Comparison of ENCODE assay signal across 9 cellular contexts in the genomic region with DNA sequence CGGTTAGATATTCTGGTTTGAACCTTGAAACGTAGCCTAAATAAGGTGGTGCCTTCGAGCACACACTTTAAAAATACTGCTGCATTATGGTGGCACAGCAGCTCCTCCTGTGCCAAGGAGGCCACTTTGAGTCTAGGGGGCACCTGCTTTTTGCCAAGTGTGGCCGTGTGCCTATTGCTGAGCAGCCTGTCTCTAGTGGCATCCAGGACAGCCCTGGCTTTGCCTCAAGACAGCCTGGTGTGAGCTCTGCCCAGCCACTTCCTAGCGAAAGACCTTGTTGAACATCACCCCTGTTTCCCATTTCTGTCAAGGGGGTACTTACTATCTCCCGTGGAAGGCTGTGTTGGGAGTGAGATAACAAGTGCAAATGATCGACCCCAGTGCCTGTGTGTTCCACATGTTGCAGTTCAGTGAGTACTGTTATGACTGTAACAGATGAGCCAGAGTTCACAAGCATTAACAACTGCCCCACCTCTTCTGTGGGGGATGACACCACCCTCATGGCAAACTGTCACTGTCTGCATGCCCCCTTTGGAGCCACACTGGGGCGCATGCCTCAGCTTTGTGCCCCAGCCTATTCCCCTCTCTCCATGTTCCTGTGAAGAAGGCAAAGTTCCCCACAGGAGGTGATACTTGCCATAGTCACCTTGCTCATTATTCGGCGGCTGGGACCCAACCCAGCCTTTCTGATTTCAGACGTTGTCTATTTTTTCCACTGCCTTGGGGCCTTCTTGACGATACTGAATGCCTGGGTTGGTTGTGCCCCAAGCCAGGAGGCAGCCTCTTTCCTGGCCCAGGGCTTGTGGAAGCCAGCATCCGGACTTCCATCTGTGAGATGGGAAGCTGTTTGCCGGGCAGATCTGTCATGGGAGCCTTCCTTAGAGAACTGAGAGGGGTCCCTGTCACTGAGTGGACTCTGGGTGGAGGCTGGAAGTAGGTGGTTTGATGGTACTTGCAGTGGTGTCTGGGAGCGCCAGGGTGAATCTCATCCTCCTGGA. TPM values are rescaled to one million over a fixed set of nuclear protein-coding genes. Genes with fewer than 3 reads are reported as not detected.
A peak's percentile ranks its signal among the peaks of the same experiment; 100 is the strongest.
DNase-seq lines count a peak whose midpoint lies in the region; ATAC-seq, FAIRE-seq and TF ChIP-seq lines count a peak whose summit lies in the region.
"Had no signal": no experiment of that assay in that cellular context is flagged by ENCODE, and none has a peak within 500 bp of the region (broad histone marks: within the 10 kb centered on the region; RNA-seq: fewer than 3 reads in every experiment).

No MANE protein-coding gene starts in this region.

- no peak for FAIRE-seq in H1 (lab: Jason Lieb, UNC)

- peak overlapping the region; percentile 74 to 81 for H3K27ac Mint-ChIP-seq in T-cell

- H3K4ac ChIP-seq in H1 (replicated peaks; ENCODE audit: insufficient read length, low read depth, low read length), result no peak overlapping the region

- peaks cover 44 to 50% of the 10 kb centered on the region in 2 experiments for H4K20me1 ChIP-seq in H1 (replicated peaks in 1 of 2; ENCODE audit: control insufficient read depth in 1 of 2, insufficient read depth in 2 of 2, low read length in 2 of 2)

- no peaks in the 10 kb centered on the region for H3K9me3 ChIP-seq in H1 (ENCODE audit: insufficient read depth in 2 of 2, low read depth in 1 of 2, low read length in 1 of 2)
- no peaks in the 10 kb centered on the region for H3K9me3 ChIP-seq in A673 (ENCODE audit: low read depth, low read length, poor library complexity, severe bottlenecking)
- H3K9me3 ChIP-seq: esophagus squamous epithelium had no signal

- H3K4me3 ChIP-seq in H1 (ENCODE audit: extremely low read depth in 1 of 4, insufficient read depth in 2 of 4, low read depth in 3 of 4, low read length in 4 of 4), result no peak overlapping the region
- H3K4me3 ChIP-seq in A673 (ENCODE audit: low read depth, low read length, poor library complexity, severe bottlenecking), result no peak overlapping the region
- H3K4me3 ChIP-seq: esophagus squamous epithelium had no signal

- peaks cover 10 to 27% (median 20%) of the 10 kb centered on the region in 4 experiments; a peak in 6 of 7 replicates for H3K4me1 ChIP-seq in H1 (replicated peaks in 1 of 4; ENCODE audit: control insufficient read depth in 3 of 4, insufficient read depth in 4 of 4, low read length in 3 of 4)
- H3K4me1 ChIP-seq in A673 (ENCODE audit: insufficient read depth, low read length, poor library complexity, severe bottlenecking), result peaks cover 14% of the 10 kb centered on the region

- H2BK120ac ChIP-seq in H1 (replicated peaks; ENCODE audit: low read depth, low read length), result no peak overlapping the region

- peaks cover 14% of the 10 kb centered on the region for H3K36me3 Mint-ChIP-seq in T-cell

- POLR2A ChIA-PET in T-cell (lab: Charles Lee), result interaction anchor here in 1 of 2 donors (0.9 kb wide), 1 partner anchor 11 kb away, joined by 3 read pairs; no protein-coding TSS in a partner anchor
- POLR2A ChIA-PET in H1 (lab: Charles Lee; ENCODE audit: partially characterized antibody), result interaction anchor here (0.7 to 2.7 kb wide), 9 partner anchors 13 to 701 kb away, joined by 3 to 12 read pairs (median 3); no protein-coding TSS in a partner anchor
- POLR2A ChIA-PET in A673 (lab: Charles Lee; ENCODE audit: low non-redundant PET), result no interaction called here

- H3K14ac ChIP-seq in H1 (ENCODE audit: insufficient read length), result no peak overlapping the region

- TF ChIP-seq POLR2A in H1 (IDR thresholded peaks at IDR 0.05; ENCODE audit: control extremely low read depth in 1 of 2, low read depth in 2 of 2, low read length in 2 of 2), result no peak

- H2BK20ac ChIP-seq in H1 (ENCODE audit: low read length), result no peak overlapping the region

- H3K9ac ChIP-seq in H1 (replicated peaks in 1 of 4; ENCODE audit: extremely low read depth in 1 of 4, low read depth in 3 of 4, low read length in 3 of 4), result no peak overlapping the region

- no peak overlapping the region for H4K8ac ChIP-seq in H1 (ENCODE audit: extremely low read depth, insufficient read depth, low read length)

- 87% methylated on average over 15 of the region's 15 CpGs; no CpG with 5 or more reads in 1 of the 2 experiments for WGBS in H1 (ENCODE audit: extremely low coverage in 1 of 2, insufficient coverage in 1 of 2, insufficient read length in 1 of 2, insufficient replicate concordance in 2 of 2, low coverage in 1 of 2, low lambda C conversion rate in 2 of 2, missing lambda C conversion rate in 1 of 2), 2 experiments

- no peak overlapping the region for H3K23ac ChIP-seq in H1 (ENCODE audit: insufficient read length)

- 0 out of 2 replicates have a peak overlapping the region, but pooled peaks have one; percentile 9 for H2BK5ac ChIP-seq in H1 (ENCODE audit: low read depth, low read length)

- intact Hi-C loops in A673 (cut with micrococcal nuclease; ENCODE audit: unreplicated experiment) (no loop called here), left colon (cut with DNase I, micrococcal nuclease) (no loop called here)

- TF ChIP-seq CTCF in H1 (IDR thresholded peaks at IDR 0.05; ENCODE audit: control extremely low read depth in 1 of 3, insufficient read depth in 1 of 3, low read depth in 1 of 3, low read length in 3 of 3) (peak; percentile 2 to 35 (median 26); a peak in 2 of 4 replicates), A673 (conservative IDR thresholded peaks at IDR 0.05; ENCODE audit: low read depth, low read length) (no peak)

- H3K79me2 ChIP-seq in H1 (ENCODE audit: control insufficient read depth in 1 of 2, insufficient read depth in 2 of 2, low read length in 2 of 2), result peaks cover 77 to 97% of the 10 kb centered on the region in 2 experiments

- H3K79me1 ChIP-seq in H1 (ENCODE audit: low read depth, low read length), result peaks cover 18% of the 10 kb centered on the region

- H2BK12ac ChIP-seq in H1 (ENCODE audit: low read depth, low read length), result 0 out of 2 replicates have a peak overlapping the region, but pooled peaks have one; percentile 27

- no peaks in the 10 kb centered on the region for H3K27me3 Mint-ChIP-seq in T-cell

- no peaks in the 10 kb centered on the region for H3K36me3 ChIP-seq in H1 (ENCODE audit: control insufficient read depth in 2 of 4, insufficient read depth in 4 of 4, low read length in 3 of 4)
- H3K36me3 ChIP-seq in A673 (ENCODE audit: insufficient read depth, low read length, poor library complexity, severe bottlenecking), result no peaks in the 10 kb centered on the region
- H3K36me3 ChIP-seq: esophagus squamous epithelium had no signal

- peaks cover 3% of the 10 kb centered on the region; the same call in 1 of the 2 replicates for H3K23me2 ChIP-seq in H1 (ENCODE audit: low read depth, low read length)

- 0 out of 2 replicates have a peak overlapping the region, but pooled peaks have one; percentile 5 for H2BK15ac ChIP-seq in H1 (ENCODE audit: low read length)

- H3K4me3 Mint-ChIP-seq in T-cell, result peak overlapping the region in 1 of 3 donors; percentile 4

- no peak overlapping the region for H4K5ac ChIP-seq in H1 (ENCODE audit: insufficient read length, low read depth, low read length)

- no peaks in the 10 kb centered on the region for H3K27me3 ChIP-seq in H1 (replicated peaks in 1 of 4; ENCODE audit: control insufficient read depth in 3 of 4, extremely low read depth in 1 of 4, insufficient read depth in 3 of 4, low read length in 3 of 4)
- no peaks in the 10 kb centered on the region for H3K27me3 ChIP-seq in A673 (replicated peaks; ENCODE audit: insufficient read depth, low read depth, low read length, poor library complexity)
- H3K27me3 ChIP-seq: esophagus squamous epithelium had no signal

- H3K27ac ChIP-seq in H1 (ENCODE audit: low read depth, low read length) (no peak overlapping the region), A673 (ENCODE audit: low read depth, low read length, poor library complexity, severe bottlenecking) (no peak overlapping the region)
- H3K27ac ChIP-seq: esophagus squamous epithelium had no signal

- no peak for TF ChIP-seq EP300 in H1 (IDR thresholded peaks at IDR 0.05; ENCODE audit: borderline replicate concordance in 1 of 2, low read depth in 2 of 2, low read length in 2 of 2)

- CTCF ChIA-PET in T-cell (lab: Charles Lee) (no interaction called here), H1 (lab: Charles Lee; ENCODE audit: partially characterized antibody) (interaction anchor here (0.9 to 6.2 kb wide), 11 partner anchors 8 to 82 kb away, joined by 3 to 45 read pairs (median 4); no protein-coding TSS in a partner anchor), A673 (lab: Charles Lee) (no interaction called here)

- H3K4me1 Mint-ChIP-seq in T-cell, result peaks cover 78 to 79% (median 78%) of the 10 kb centered on the region in 3 donors

- ATAC-seq in T-cell (replicated peaks in 1 of 4) (peak in 1 of 4 experiments; percentile 17), left colon (no peak)

- no peak overlapping the region for H2AFZ ChIP-seq in H1 (ENCODE audit: low read length)

- peak overlapping the region in 1 of 2 experiments; percentile 45; a peak in 1 of 4 replicates for H3K4me2 ChIP-seq in H1 (ENCODE audit: insufficient read depth in 1 of 2, low read depth in 2 of 2, low read length in 2 of 2)

- no peak overlapping the region for H4K91ac ChIP-seq in H1 (replicated peaks; ENCODE audit: insufficient read length, low read length)

- TF ChIP-seq RAD21 in H1 (IDR thresholded peaks at IDR 0.05 in 1 of 2, conservative IDR thresholded peaks at IDR 0.05 in 1 of 2; ENCODE audit: low read depth in 2 of 2, low read length in 2 of 2), result no peak; a peak in 1 of 4 replicates

- BruUV-seq in A673 (replicated peaks; lab: Mats Ljungman, UMichigan), result no TSS peak

- H3K9me3 Mint-ChIP-seq in T-cell, result no peaks in the 10 kb centered on the region

- no peak overlapping the region for H3K56ac ChIP-seq in H1 (replicated peaks; ENCODE audit: insufficient read length, low read depth, low read length)

- no peak overlapping the region for H3K18ac ChIP-seq in H1 (ENCODE audit: extremely low read depth, low read length)

- peak; percentile 73 for DNase-seq in activated effector memory CD4-positive, alpha-beta T cell treated with anti-CD3 and anti-CD28 coated beads, Interleukin-2, amount 50 U/mL, for 16 hours
- no peak for DNase-seq in activated effector memory CD4-positive, alpha-beta T cell treated with Interleukin-2 at 50 U/mL for 16 hours
- DNase-seq in T-cell, result peak in 10 of 34 experiments; percentile 5 to 27 (median 13)
- no peak for DNase-seq in H1 (ENCODE audit: low read depth in 1 of 2, low spot score in 2 of 2)
- DNase-seq in stimulated activated CD8-positive, alpha-beta memory T cell treated with anti-CD3 and anti-CD28 coated beads, Interleukin-4, amount 100 ng/mL, for 24 hours (ENCODE audit: low read depth), result peak; percentile 29
- DNase-seq in A673 (ENCODE audit: low spot score), result no peak
- DNase-seq in mesenteric fat pad (ENCODE audit: low spot score), result no peak
- no peak for DNase-seq in left colon
- DNase-seq: esophagus squamous epithelium had no signal

- H2AK5ac ChIP-seq in H1 (ENCODE audit: low read depth, low read length), result 0 out of 2 replicates have a peak overlapping the region, but pooled peaks have one; percentile 9

RNA-seq across cellular contexts. Expression of gene GATAD2A, which starts 5.4 kb away (rescaled TPM):
- total RNA-seq in T-cell (100 to 1,000 TPM; 114 to 144 (median 133) TPM), A673 (2021) (202 and 218 TPM in 2 replicates), mesenteric fat pad (98.9 TPM), left colon (100 to 1,000 TPM; 104 to 135 TPM)
- total RNA-seq in H1 (2021; fragmentation: NEBNext Ultra II Directional; extraction: Animal tissue kit (Norgen Biotek cat#: 25700)), result 205 and 210 TPM in 2 replicates
- 38.4 and 54.9 TPM in 2 replicates for polyA plus RNA-seq in H1 (2011; rRNA removed)
- 40.1 TPM for polyA plus RNA-seq in H1 (2011; cell fraction: cytosol; rRNA removed)
- polyA plus RNA-seq in H1 (2011; cell fraction: nucleus; rRNA removed), result 48.0 TPM
- 71.5 to 98.9 TPM (median 84.3 TPM) in 4 replicates for polyA plus RNA-seq in H1 (2012, experiment 1 of 2)
- polyA plus RNA-seq in H1 (2012, experiment 2 of 2), result 49.7 TPM
- 69.1 TPM for polyA plus RNA-seq in H1 (2013, experiment 1 of 2)
- 71.8 TPM for polyA plus RNA-seq in H1 (2013, experiment 2 of 2)
- polyA minus RNA-seq in H1 (2011; rRNA and poly(A)+ RNA removed), result 22.1 and 22.6 TPM in 2 replicates
- 76.8 TPM for polyA minus RNA-seq in H1 (2011; cell fraction: cytosol; rRNA and poly(A)+ RNA removed)
- 33.9 TPM for polyA minus RNA-seq in H1 (2011; cell fraction: nucleus; rRNA and poly(A)+ RNA removed)

Comparison
In these comparisons a context has a peak if more than half of its experiments do, and no peak if none do; other contexts are left out.
1. DNase-seq: peak in activated effector memory CD4-positive, alpha-beta T cell treated with anti-CD3 and anti-CD28 coated beads, Interleukin-2, amount 50 U/mL, for 16 hours (single experiment) and stimulated activated CD8-positive, alpha-beta memory T cell treated with anti-CD3 and anti-CD28 coated beads, Interleukin-4, amount 100 ng/mL, for 24 hours (single experiment); none in activated effector memory CD4-positive, alpha-beta T cell treated with Interleukin-2 at 50 U/mL for 16 hours (single experiment), H1 (0 of 2), A673 (single experiment), mesenteric fat pad (single experiment) and left colon (0 of 2).